ENCODE assay signal across 26 cellular contexts in genomic region chr2:219759801-219760200, GRCh38.
"Had no signal": no experiment of that assay in that cellular context is flagged by ENCODE, and none has a peak within 500 bp of the region (broad histone marks: within the 10 kb centered on the region; RNA-seq: fewer than 3 reads in every experiment).

No MANE protein-coding gene starts in this region.

- H3K27ac ChIP-seq: hepatocyte, pancreas, prostate gland, right lobe of liver, stomach, testis, thyroid gland, transverse colon, upper lobe of left lung, vagina had no signal

- H3K9me3 ChIP-seq: pancreas, prostate gland, right lobe of liver, testis, thyroid gland, transverse colon, upper lobe of left lung, vagina had no signal

- H3K36me3 ChIP-seq: heart right ventricle, pancreas, prostate gland, right lobe of liver, stomach, thyroid gland, transverse colon, upper lobe of left lung, vagina had no signal

- H3K4me3 ChIP-seq: heart right ventricle, hepatocyte, lung, pancreas, prostate gland, right lobe of liver, smooth muscle cell, stomach, testis, thyroid gland, transverse colon, upper lobe of left lung, vagina had no signal

- H3K4me1 ChIP-seq: pancreas, prostate gland, right lobe of liver, stomach, testis, thyroid gland, transverse colon, upper lobe of left lung, vagina had no signal

- H3K27me3 ChIP-seq: heart right ventricle, hepatocyte, pancreas, right lobe of liver, testis, thyroid gland, transverse colon, upper lobe of left lung, vagina had no signal

- DNase-seq: heart right ventricle; islet precursor cell; mesendoderm; naive B cell; natural killer cell; nephron progenitor cell; nucleus accumbens; pancreas; posterior cingulate gyrus; retina; right lobe of liver; stimulated activated CD4-positive, alpha-beta T cell treated with anti-CD3 and anti-CD28 coated beads, Interleukin-2, amount 100 ng/mL, for 24 hours; stimulated activated CD4-positive, alpha-beta T cell treated with anti-CD3 and anti-CD28 coated beads, Interleukin-4, amount 100 ng/mL, for 1 hour; stimulated activated naive B cell treated with anti-CD40 and anti-IgM and Interleukin-4, amounts not matched to agents 10 μg/mL and 1 μg/mL and 100 μg/mL, for 72 hours; stimulated activated naive CD8-positive, alpha-beta T cell treated with anti-CD3 and anti-CD28 coated beads, Interleukin-15, Interleukin-2, amounts not matched to agents 100 U/mL and 50 U/mL, for 24 hours; stomach; testis; thyroid gland; transverse colon; upper lobe of left lung had no signal

- ATAC-seq: left lobe of liver; natural killer cell; pancreas; right lobe of liver; stimulated activated naive B cell treated with anti-CD40 and anti-IgM and Interleukin-4, amounts not matched to agents 10 μg/mL and 1 μg/mL and 100 μg/mL, for 72 hours; stimulated activated naive CD8-positive, alpha-beta T cell treated with anti-CD3 and anti-CD28 coated beads, Interleukin-15, Interleukin-2, amounts not matched to agents 100 U/mL and 50 U/mL, for 24 hours had no signal
